14 cellular contexts compared by ENCODE assay signal in the genomic region with DNA sequence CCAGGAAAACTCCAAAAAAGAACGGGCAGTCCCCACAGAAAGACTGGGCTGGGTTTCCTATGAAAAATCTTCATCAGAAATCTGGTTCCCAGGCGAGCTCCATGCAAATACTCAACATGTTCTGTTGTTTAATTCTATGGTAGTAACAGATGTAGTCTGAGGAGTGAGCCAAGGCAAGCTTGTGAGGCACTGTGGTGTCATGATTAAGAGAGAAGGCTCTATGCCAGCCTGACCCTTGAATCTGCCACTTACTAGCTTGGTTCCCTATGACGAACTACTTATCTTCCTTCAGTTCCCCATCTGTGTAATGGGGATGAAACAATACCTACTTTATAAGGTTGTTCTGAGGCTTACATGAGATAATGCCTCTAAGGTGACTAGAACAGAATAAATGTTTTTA.
"Had no signal": no experiment of that assay in that cellular context is flagged by ENCODE, and none has a peak within 500 bp of the region (broad histone marks: within the 10 kb centered on the region; RNA-seq: fewer than 3 reads in every experiment).

No MANE protein-coding gene starts in this region.

- DNase-seq: activated CD4-positive, alpha-beta T cell treated with anti-CD3 and anti-CD28 coated beads, Interleukin-2, amount 50 U/mL, for 4 hours; activated CD4-positive, CD25-positive, alpha-beta regulatory T cell treated with anti-CD3 and anti-CD28 coated beads, Interleukin-2, amount 50 U/mL, for 72 hours; activated CD8-positive, alpha-beta memory T cell treated with anti-CD3 and anti-CD28 coated beads, Interleukin-2, amount 10 ng/mL, durations not matched to agents 7 days and 5 days; activated naive CD4-positive, alpha-beta T cell treated with Interleukin-2 at 50 U/mL for 16 hours; activated T-cell treated with anti-CD3 and anti-CD28 coated beads, Interleukin-2, amount 50 U/mL, for 72 hours; cerebellar nuclear complex; esophagus squamous epithelium; immature natural killer cell; left cardiac atrium; naive thymus-derived CD4-positive, alpha-beta T cell; transverse colon had no signal

- ATAC-seq: activated CD8-positive, alpha-beta memory T cell treated with anti-CD3 and anti-CD28 coated beads, Interleukin-2, amount 10 ng/mL, durations not matched to agents 7 days and 5 days; activated T-cell treated with anti-CD3 and anti-CD28 coated beads, Interleukin-2, amount 50 U/mL, for 72 hours; left cardiac atrium; naive thymus-derived CD4-positive, alpha-beta T cell; stimulated activated memory B cell treated with anti-CD40 and anti-IgM and Interleukin-4, amounts not matched to agents 10 μg/mL and 1 μg/mL and 100 μg/mL, for 72 hours had no signal

- H3K4me3 ChIP-seq: esophagus squamous epithelium, lung, right atrium auricular region, transverse colon had no signal

- H3K27ac ChIP-seq: esophagus squamous epithelium, right atrium auricular region, transverse colon had no signal
